ENCODE assay signal across 8 cellular contexts in the genomic region with DNA sequence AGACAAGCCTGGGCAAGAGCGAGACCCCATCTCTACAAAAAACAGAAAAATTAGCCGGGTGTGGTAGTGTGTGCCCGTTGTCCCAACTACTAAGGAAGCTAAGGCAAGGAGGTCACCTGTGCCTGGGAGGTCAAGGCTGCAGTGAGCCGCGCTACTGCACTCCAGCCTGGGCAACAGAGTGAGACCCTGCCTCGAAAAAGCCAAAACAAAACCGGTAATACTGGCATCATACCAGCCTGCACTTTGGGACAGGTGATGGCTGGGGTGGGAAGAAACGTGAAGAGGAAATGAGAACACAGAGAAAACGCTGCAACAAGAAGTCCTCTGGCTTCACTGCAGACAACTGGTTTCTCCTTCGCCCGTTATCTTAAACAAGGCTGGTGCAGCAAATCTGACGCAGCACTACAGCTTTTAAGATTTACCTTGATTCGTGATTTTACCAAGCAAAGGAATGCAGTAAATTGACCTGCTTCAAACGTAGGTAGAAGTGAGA. TPM values are rescaled to one million over a fixed set of nuclear protein-coding genes. Genes with fewer than 3 reads are reported as not detected.
DNase-seq lines count a peak whose midpoint lies in the region; ATAC-seq and TF ChIP-seq lines count a peak whose summit lies in the region.

No MANE protein-coding gene starts in this region.

- no peaks in the 10 kb centered on the region for H3K27me3 Mint-ChIP-seq in T-helper 17 cell

- H3K27ac Mint-ChIP-seq in T-helper 17 cell, result peak overlapping the region; percentile 97

- peaks cover 4% of the 10 kb centered on the region for H3K4me1 ChIP-seq in foreskin keratinocyte

- no peaks in the 10 kb centered on the region for H3K27me3 ChIP-seq in foreskin keratinocyte

- TF ChIP-seq CTCF in foreskin keratinocyte (conservative IDR thresholded peaks at IDR 0.05), result no peak
- TF ChIP-seq CTCF in retinal pigment epithelial cell (conservative IDR thresholded peaks at IDR 0.05; ENCODE audit: low read depth, low read length), result no peak

- no peaks in the 10 kb centered on the region for H3K9me3 ChIP-seq in T-helper 17 cell (ENCODE audit: control insufficient read depth, low read length, poor library complexity, severe bottlenecking)

- peak overlapping the region; percentile 58 for H3K27ac ChIP-seq in foreskin keratinocyte

- H3K4me3 Mint-ChIP-seq in T-helper 17 cell, result peak overlapping the region; percentile 92

- ATAC-seq in GM18520 (IDR thresholded peaks at IDR 0.05; ENCODE audit: unreplicated experiment) (peak; percentile 5), HG02840 (IDR thresholded peaks at IDR 0.05; ENCODE audit: low FRiP score, unreplicated experiment) (peak; percentile 15), T-helper 17 cell (peak; percentile 17), foreskin keratinocyte (peak; percentile 4), GM19397 (IDR thresholded peaks at IDR 0.05; ENCODE audit: unreplicated experiment) (no peak)

- H3K4me3 ChIP-seq in retinal pigment epithelial cell (ENCODE audit: low read length), result peak overlapping the region; percentile 83

- H3K4me1 Mint-ChIP-seq in T-helper 17 cell, result peaks cover 26% of the 10 kb centered on the region

- H3K36me3 Mint-ChIP-seq in T-helper 17 cell (ENCODE audit: low read depth), result peaks cover 6% of the 10 kb centered on the region

- DNase-seq in T-helper 17 cell, result no peak
- DNase-seq in foreskin keratinocyte, result peak in 1 of 2 donors; percentile 19
- no peak for DNase-seq in retinal pigment epithelial cell (ENCODE audit: low read depth)
- DNase-seq in mucosa of gallbladder (ENCODE audit: low spot score), result no peak
- no peak for DNase-seq in midbrain (lab: John Stamatoyannopoulos, UW)

RNA-seq across cellular contexts. Expression of a gene that starts 0.7 kb away (rescaled TPM):
- total RNA-seq in T-helper 17 cell, result 100 to 1,000 TPM; 168 to 176 TPM
- 34.7 and 35.6 TPM in 2 replicates for total RNA-seq in foreskin keratinocyte
- polyA plus RNA-seq in foreskin keratinocyte, result 23.7 and 25.1 TPM in 2 replicates
- total RNA-seq in mucosa of gallbladder, result 78.5 TPM

RNA-seq across cellular contexts. Expression of a gene that starts 17.8 kb away (rescaled TPM):
- total RNA-seq in T-helper 17 cell, result 100 to 1,000 TPM; 101 to 106 TPM
- total RNA-seq in foreskin keratinocyte, result 57.7 and 60.6 TPM in 2 replicates
- 35.5 and 44.6 TPM in 2 replicates for polyA plus RNA-seq in foreskin keratinocyte
- total RNA-seq in mucosa of gallbladder, result 90.9 TPM

RNA-seq across cellular contexts. Expression of a gene that starts 37.7 kb away (rescaled TPM):
- total RNA-seq in T-helper 17 cell (10 to 100 TPM in 1 of 2 donors, 1 to 10 TPM in 1; 6.9 to 10.5 TPM), foreskin keratinocyte (5.0 and 8.4 TPM in 2 replicates), mucosa of gallbladder (77.2 TPM)
- 3.6 and 6.1 TPM in 2 replicates for polyA plus RNA-seq in foreskin keratinocyte

RNA-seq across cellular contexts. Expression of a gene that starts 39.2 kb away (rescaled TPM):
- total RNA-seq in T-helper 17 cell (100 to 1,000 TPM; 102 to 145 TPM), foreskin keratinocyte (5.7 and 6.1 TPM in 2 replicates), mucosa of gallbladder (34.7 TPM)
- 7.3 and 9.0 TPM in 2 replicates for polyA plus RNA-seq in foreskin keratinocyte
